ENCODE assay signal across 8 cellular contexts in genomic region chr6:143843689-143844405, GRCh38. TPM values are rescaled to one million over a fixed set of nuclear protein-coding genes. Genes with fewer than 3 reads are reported as not detected.
DNase-seq lines count a peak whose midpoint lies in the region; ATAC-seq and TF ChIP-seq lines count a peak whose summit lies in the region.

No MANE protein-coding gene starts in this region.

- no peaks in the 10 kb centered on the region for H3K9me2 ChIP-seq in OCI-LY1 (ENCODE audit: low read depth, low read length)

- H3K9me3 ChIP-seq in ES-I3 (ENCODE audit: control insufficient read depth, insufficient read depth, low read length) (no peaks in the 10 kb centered on the region), OCI-LY1 (ENCODE audit: low read length) (no peaks in the 10 kb centered on the region), muscle layer of duodenum (ENCODE audit: control insufficient read depth in 1 of 2, low read length in 2 of 2) (no peaks in the 10 kb centered on the region)

- H3F3A ChIP-seq in OCI-LY1 (ENCODE audit: insufficient read depth, low read length) = no peaks in the 10 kb centered on the region

- H3K27me3 ChIP-seq in OCI-LY1 (ENCODE audit: insufficient read depth, low read length) = no peaks in the 10 kb centered on the region
- H3K27me3 ChIP-seq in muscle layer of duodenum (ENCODE audit: low read depth, low read length) = no peaks in the 10 kb centered on the region

- DNase-seq in dermis blood vessel endothelial cell (peak; percentile 25), NCI-H1694 (lab: John Stamatoyannopoulos, UW) (no peak), NCI-H774 (lab: John Stamatoyannopoulos, UW) (no peak)

- H3K36me3 ChIP-seq in ES-I3 (ENCODE audit: insufficient read depth, low read length) = peaks cover 26% of the 10 kb centered on the region
- peaks cover 42% of the 10 kb centered on the region for H3K36me3 ChIP-seq in OCI-LY1 (ENCODE audit: insufficient read depth, low read length)
- H3K36me3 ChIP-seq in muscle layer of duodenum (ENCODE audit: control insufficient read depth in 1 of 2, insufficient read depth in 2 of 2, low read length in 2 of 2) = peaks cover 37 to 43% of the 10 kb centered on the region in 2 donors

- H3K4me2 ChIP-seq in OCI-LY1 (ENCODE audit: low read length) = peak overlapping the region; percentile 80

- H2AFZ ChIP-seq in OCI-LY1 (ENCODE audit: low read length) = no peak overlapping the region

- H3K79me2 ChIP-seq in OCI-LY1 (ENCODE audit: insufficient read depth, low read length) = peaks cover 17% of the 10 kb centered on the region

- peak overlapping the region; percentile 46 for H3K27ac ChIP-seq in OCI-LY1 (ENCODE audit: low read depth, low read length, poor library complexity, severe bottlenecking)
- H3K27ac ChIP-seq in muscle layer of duodenum (ENCODE audit: low read length) = peak overlapping the region; percentile 99

- peak; percentile 8 for ATAC-seq in GM21737 (IDR thresholded peaks at IDR 0.05; ENCODE audit: unreplicated experiment)
- ATAC-seq in GM21526 (IDR thresholded peaks at IDR 0.05; ENCODE audit: low FRiP score, unreplicated experiment) = no peak

- TF ChIP-seq CTCF in OCI-LY1 (IDR thresholded peaks at IDR 0.05; ENCODE audit: low read length) = no peak

- H3K9ac ChIP-seq in ES-I3 (ENCODE audit: low read depth, low read length) = peak overlapping the region; percentile 83
- peak overlapping the region; percentile 91 for H3K9ac ChIP-seq in OCI-LY1 (ENCODE audit: low read length)

- H3K4me3 ChIP-seq in OCI-LY1 (ENCODE audit: low read depth, low read length, poor library complexity, severe bottlenecking) (peak overlapping the region; percentile 91), muscle layer of duodenum (ENCODE audit: low read depth in 1 of 2, low read length in 2 of 2) (peak overlapping the region; percentile 88 to 92)

- H3K4me1 ChIP-seq in ES-I3 (ENCODE audit: insufficient read depth, low read length) = no peaks in the 10 kb centered on the region
- H3K4me1 ChIP-seq in OCI-LY1 (ENCODE audit: insufficient read depth, low read length, severe bottlenecking) = peaks cover 17% of the 10 kb centered on the region
- H3K4me1 ChIP-seq in muscle layer of duodenum (ENCODE audit: control insufficient read depth in 1 of 2, insufficient read depth in 2 of 2, low read length in 2 of 2) = peaks cover 6 to 16% of the 10 kb centered on the region in 2 donors

- H4K20me1 ChIP-seq in OCI-LY1 (ENCODE audit: insufficient read depth, low read length) = no peaks in the 10 kb centered on the region

RNA-seq across cellular contexts. Expression of gene LTV1, which starts 0.7 kb away (rescaled TPM):
- total RNA-seq in dermis blood vessel endothelial cell = 17.0 and 30.2 TPM in 2 replicates

RNA-seq across cellular contexts. Expression of gene ZC2HC1B, which starts 20.4 kb away (rescaled TPM):
- total RNA-seq in dermis blood vessel endothelial cell = not detected in 2 replicates
